Comparison of ENCODE assay signal across 16 cellular contexts in genomic region chr12:53505086-53505485, GRCh38. TPM values are rescaled to one million over a fixed set of nuclear protein-coding genes. Genes with fewer than 3 reads are reported as not detected.
A peak's percentile ranks its signal among the peaks of the same experiment; 100 is the strongest.
DNase-seq lines count a peak whose midpoint lies in the region; ATAC-seq, FAIRE-seq and TF ChIP-seq lines count a peak whose summit lies in the region.
"Had no signal": no experiment of that assay in that cellular context is flagged by ENCODE, and none has a peak within 500 bp of the region (broad histone marks: within the 10 kb centered on the region; RNA-seq: fewer than 3 reads in every experiment).

No MANE protein-coding gene starts in this region.

- H3K4me1 ChIP-seq in right cardiac atrium (ENCODE audit: control insufficient read depth, insufficient read depth, low read length) (peaks cover 7% of the 10 kb centered on the region), ascending aorta (peaks cover 28 to 48% of the 10 kb centered on the region in 2 donors)

- no peaks in the 10 kb centered on the region for H3K27me3 ChIP-seq in right cardiac atrium (ENCODE audit: control insufficient read depth, insufficient read depth)
- H3K27me3 ChIP-seq in ascending aorta: no peaks in the 10 kb centered on the region

- H3K9me3 ChIP-seq in right cardiac atrium (ENCODE audit: control insufficient read depth, low read length) (no peaks in the 10 kb centered on the region), ascending aorta (no peaks in the 10 kb centered on the region)
- H3K9me3 ChIP-seq: HAP-1 had no signal

- H3K36me3 ChIP-seq in ascending aorta: peaks cover 2 to 16% of the 10 kb centered on the region in 2 donors

- 81% methylated on average over 10 of the region's 10 CpGs for WGBS in right cardiac atrium

- H3K27ac ChIP-seq in right cardiac atrium (ENCODE audit: low read length): no peak overlapping the region
- peak overlapping the region; percentile 94 to 98 for H3K27ac ChIP-seq in ascending aorta

- intact Hi-C loops in right cardiac atrium (cut with DNase I) (loop anchor here (5.0 to 10.0 kb wide), 3 partner anchors 50 to 180 kb away; partner anchors contain the start of genes AAAS (in 3 of the 4) and PCBP2 (in 1 of the 4)), cardiac septum (cut with DNase I) (no loop called here), ascending aorta (cut with DNase I) (loop anchor here (2.0 kb wide), 1 partner anchor 184 kb away; the partner anchor contains the start of gene AAAS), left colon (cut with DNase I, micrococcal nuclease) (loop anchor here in 1 of 2 donors (10.0 kb wide), 1 partner anchor 160 kb away; no protein-coding TSS in a partner anchor)

- DNase-seq in right cardiac atrium (peak in 2 of 3 donors; percentile 45 to 57), cardiac septum (ENCODE audit: low spot score) (no peak), ascending aorta (ENCODE audit: low spot score in 2 of 2) (peak in 1 of 2 donors; percentile 91), medulla oblongata (ENCODE audit: extremely low spot score) (peak; percentile 62), left colon (no peak), GM19239 (ENCODE audit: insufficient read length, low spot score) (no peak), cerebellum (ENCODE audit: low spot score) (no peak)
- DNase-seq: activated CD4-positive, alpha-beta T cell treated with anti-CD3 and anti-CD28 coated beads, Interleukin-2, amount 10 ng/mL, durations not matched to agents 24 days and 14 days; CD4-positive, alpha-beta T cell; left ventricle myocardium superior; MV-4-11; NCI-H748 treated with DMSO at 0.1 percent for 48 hours had no signal

- ATAC-seq in right cardiac atrium: no peak
- no peak for ATAC-seq in left colon
- no peak for ATAC-seq in HG02763 (IDR thresholded peaks at IDR 0.05; ENCODE audit: unreplicated experiment)
- ATAC-seq: left ventricle myocardium superior had no signal

- no peak overlapping the region for H3K4me3 ChIP-seq in right cardiac atrium (ENCODE audit: low read length)
- no peak overlapping the region for H3K4me3 ChIP-seq in ascending aorta
- H3K4me3 ChIP-seq: HAP-1 had no signal

- no peak for FAIRE-seq in GM19239 (lab: Jason Lieb, UNC)

- no peak for TF ChIP-seq CTCF in ascending aorta (IDR thresholded peaks at IDR 0.05)

RNA-seq across cellular contexts. Expression of gene NPFF, which starts 2.2 kb away (rescaled TPM):
- total RNA-seq in right cardiac atrium (not detected), cardiac septum (not detected), ascending aorta (2.8 TPM), left colon (not detected), cerebellum (not detected)
- polyA plus RNA-seq in right cardiac atrium: not detected
- total RNA-seq: activated CD4-positive, alpha-beta T cell treated with anti-CD3 and anti-CD28 coated beads, Interleukin-2, amount 10 ng/mL, durations not matched to agents 24 days and 14 days; CD4-positive, alpha-beta T cell; epithelial cell of proximal tubule; left ventricle myocardium superior; pulmonary artery endothelial cell had no signal

RNA-seq across cellular contexts. Expression of gene TARBP2, which starts 4.0 kb away (rescaled TPM):
- 10 to 100 TPM; 12.9 to 13.9 (median 13.4) TPM for total RNA-seq in right cardiac atrium
- 12.8 TPM for polyA plus RNA-seq in right cardiac atrium
- 11.6 TPM for total RNA-seq in cardiac septum
- 32.9 TPM for total RNA-seq in ascending aorta
- 10 to 100 TPM; 21.3 to 22.3 TPM for total RNA-seq in left colon
- 26.4 TPM for total RNA-seq in cerebellum

RNA-seq across cellular contexts. Expression of gene MAP3K12, which starts 5.8 kb away (rescaled TPM):
- total RNA-seq in right cardiac atrium (1 to 10 TPM; 7.7 to 9.6 (median 9.0) TPM), cardiac septum (7.0 TPM), ascending aorta (20.8 TPM), left colon (1 to 10 TPM; 3.2 to 6.8 TPM), cerebellum (32.9 TPM)
- 9.2 TPM for polyA plus RNA-seq in right cardiac atrium

RNA-seq across cellular contexts. Expression of gene PCBP2, which starts 53.2 kb away (rescaled TPM):
- total RNA-seq in right cardiac atrium: 100 to 1,000 TPM; 575 to 743 (median 588) TPM
- 349 TPM for polyA plus RNA-seq in right cardiac atrium
- 520 TPM for total RNA-seq in cardiac septum
- total RNA-seq in ascending aorta: 354 TPM
- 100 to 1,000 TPM; 586 to 592 TPM for total RNA-seq in left colon
- 280 TPM for total RNA-seq in cerebellum

Comparison
In these comparisons a context has a peak if more than half of its experiments do, and no peak if none do; other contexts are left out.
1. DNase-seq: peak in right cardiac atrium (2 of 3) and medulla oblongata (single experiment); none in cardiac septum (single experiment), left colon (0 of 2), GM19239 (single experiment) and cerebellum (single experiment).